8 cellular contexts compared by ENCODE assay signal in genomic region chr15:75738647-75739325, GRCh38. TPM values are rescaled to one million over a fixed set of nuclear protein-coding genes. Genes with fewer than 3 reads are reported as not detected.
A peak's percentile ranks its signal among the peaks of the same experiment; 100 is the strongest.
DNase-seq lines count a peak whose midpoint lies in the region; ATAC-seq and TF ChIP-seq lines count a peak whose summit lies in the region.

No MANE protein-coding gene starts in this region.

- H3K4me3 ChIP-seq in GM12864 (ENCODE audit: low read depth, low read length) (peak overlapping the region; percentile 74), transverse colon (peak overlapping the region; percentile 63 to 96 (median 64))

- 20% methylated on average over 29 of the region's 54 CpGs; no CpG with 5 or more reads in 1 of the 2 donors for WGBS in transverse colon (ENCODE audit: low coverage in 1 of 2), 2 donors

- H3K4me3 Mint-ChIP-seq in activated naive CD8-positive, alpha-beta T cell treated with anti-CD3 and anti-CD28 coated beads, Interleukin-2, amount 50 U/mL, for 24 hours: peak overlapping the region; percentile 73

- no peak for TF ChIP-seq CTCF in GM12864 (IDR thresholded peaks at IDR 0.05; ENCODE audit: low read depth, low read length, missing control alignments)
- TF ChIP-seq CTCF in transverse colon (IDR thresholded peaks at IDR 0.05): no peak

- no peaks in the 10 kb centered on the region for H3K36me3 ChIP-seq in transverse colon

- no peaks in the 10 kb centered on the region for H3K9me3 ChIP-seq in transverse colon

- intact Hi-C loops in cardiac septum (cut with DNase I) (no loop called here), transverse colon (cut with DNase I; ENCODE audit: low total_unique reads) (loop anchor here (10.0 kb wide), 1 partner anchor 66 kb away; no protein-coding TSS in a partner anchor)

- TF ChIP-seq POLR2A in transverse colon (IDR thresholded peaks at IDR 0.05): no peak

- H3K9me3 Mint-ChIP-seq in activated naive CD8-positive, alpha-beta T cell treated with anti-CD3 and anti-CD28 coated beads, Interleukin-2, amount 50 U/mL, for 24 hours: no peaks in the 10 kb centered on the region

- peak; percentile 95 for ATAC-seq in HG02759 (IDR thresholded peaks at IDR 0.05; ENCODE audit: unreplicated experiment)
- ATAC-seq in activated naive CD8-positive, alpha-beta T cell treated with anti-CD3 and anti-CD28 coated beads, Interleukin-2, amount 50 U/mL, for 24 hours: peak; percentile 96

- DNase-seq in GM12864 (ENCODE audit: low read depth): peak; percentile 78
- peak; percentile 85 to 98 (median 98) for DNase-seq in NCI-H1417 (lab: John Stamatoyannopoulos, UW)
- DNase-seq in SW 1271 (lab: John Stamatoyannopoulos, UW): peak; percentile 81 to 93
- peak; percentile 91 for DNase-seq in activated naive CD8-positive, alpha-beta T cell treated with anti-CD3 and anti-CD28 coated beads, Interleukin-2, amount 50 U/mL, for 24 hours
- DNase-seq in cardiac septum (ENCODE audit: low spot score): peak; percentile 96
- peak; percentile 80 for DNase-seq in pons (ENCODE audit: low spot score)
- DNase-seq in transverse colon: peak; percentile 97

- in situ Hi-C loops in transverse colon (cut with MboI; ENCODE audit: low pct_ligation_motif_present in 1 of 4, low pct_unique_long_range_greater_than_20kb in 1 of 4, low sequenced_read_pairs in 3 of 4): loop anchor here in 1 of 4 donors (10.0 kb wide), 1 partner anchor 56 kb away; no protein-coding TSS in a partner anchor

- TF ChIP-seq EP300 in transverse colon (IDR thresholded peaks at IDR 0.05; ENCODE audit: low read depth): no peak

- peaks cover 0 to 12% (median 8%) of the 10 kb centered on the region in 4 donors for H3K4me1 ChIP-seq in transverse colon

- no peaks in the 10 kb centered on the region for H3K36me3 Mint-ChIP-seq in activated naive CD8-positive, alpha-beta T cell treated with anti-CD3 and anti-CD28 coated beads, Interleukin-2, amount 50 U/mL, for 24 hours (ENCODE audit: low read depth)

- H3K27me3 Mint-ChIP-seq in activated naive CD8-positive, alpha-beta T cell treated with anti-CD3 and anti-CD28 coated beads, Interleukin-2, amount 50 U/mL, for 24 hours: peaks cover 29% of the 10 kb centered on the region

- H3K27me3 ChIP-seq in transverse colon: no peaks in the 10 kb centered on the region

- H3K4me1 Mint-ChIP-seq in activated naive CD8-positive, alpha-beta T cell treated with anti-CD3 and anti-CD28 coated beads, Interleukin-2, amount 50 U/mL, for 24 hours: peaks cover 13% of the 10 kb centered on the region

- H3K27ac ChIP-seq in transverse colon: peak overlapping the region; percentile 66 to 84 (median 77)

- H3K27ac Mint-ChIP-seq in activated naive CD8-positive, alpha-beta T cell treated with anti-CD3 and anti-CD28 coated beads, Interleukin-2, amount 50 U/mL, for 24 hours: no peak overlapping the region

RNA-seq across cellular contexts. Expression of gene CSPG4, which starts 26.1 kb away (rescaled TPM):
- total RNA-seq in cardiac septum (21.3 TPM), transverse colon (10 to 100 TPM; 11.2 to 60.9 (median 31.3) TPM)

Comparison
In these comparisons a context has a peak if more than half of its experiments do, and no peak if none do; other contexts are left out.
1. Peak in every context shown above with its lines: DNase-seq, ATAC-seq, H3K4me3 ChIP-seq and H3K27ac ChIP-seq.